8 cellular contexts compared by ENCODE assay signal in genomic region chr3:133040696-133041523, GRCh38. TPM values are rescaled to one million over a fixed set of nuclear protein-coding genes. Genes with fewer than 3 reads are reported as not detected.
DNase-seq lines count a peak whose midpoint lies in the region; ATAC-seq and TF ChIP-seq lines count a peak whose summit lies in the region.

No MANE protein-coding gene starts in this region.

- H3K27ac ChIP-seq in heart left ventricle, result no peak overlapping the region

- H3K4me3 ChIP-seq in adipocyte (ENCODE audit: low read length), result no peak overlapping the region
- no peak overlapping the region for H3K4me3 ChIP-seq in heart left ventricle

- peaks cover 49% of the 10 kb centered on the region for H3K27me3 ChIP-seq in adipocyte (replicated peaks; ENCODE audit: control insufficient read depth, insufficient read depth, low read length)
- H3K27me3 ChIP-seq in heart left ventricle, result peaks cover 9 to 38% (median 24%) of the 10 kb centered on the region in 9 donors

- TF ChIP-seq POLR2A in heart left ventricle (IDR thresholded peaks at IDR 0.05), result no peak

- WGBS in heart left ventricle, 4 donors, result 8 to 13% (median 10%) methylated on average over 6 of the region's 6 CpGs

- POLR2A ChIA-PET in HEK293T (lab: Yijun Ruan, JAX), result no interaction called here

- H3K36me3 ChIP-seq in adipocyte (ENCODE audit: control insufficient read depth, insufficient read depth, low read length, severe bottlenecking) (no peaks in the 10 kb centered on the region), heart left ventricle (no peaks in the 10 kb centered on the region)

- CTCF ChIA-PET in HEK293T (lab: Yijun Ruan, JAX), result interaction anchor here (0.6 to 2.4 kb wide), 20 partner anchors 9 to 1322 kb away, joined by 3 to 10 read pairs (median 4); partner anchors contain the start of gene BFSP2

- ATAC-seq in heart left ventricle, result peak; percentile 80 to 91 (median 88)
- no peak for ATAC-seq in HG03378 (IDR thresholded peaks at IDR 0.05; ENCODE audit: unreplicated experiment)
- ATAC-seq in GM18873 (IDR thresholded peaks at IDR 0.05; ENCODE audit: low FRiP score, unreplicated experiment), result no peak

- no peak overlapping the region for H3K9ac ChIP-seq in adipocyte (ENCODE audit: low read length)

- intact Hi-C loops in heart left ventricle (cut with DNase I), result loop anchor here (1.0 to 10.0 kb wide), 11 partner anchors 306 to 382 kb away; partner anchors contain the start of gene NPHP3 (in 1 of the 10)

- H3K9me3 ChIP-seq in adipocyte (ENCODE audit: control insufficient read depth, low read length) (peaks cover 6% of the 10 kb centered on the region), heart left ventricle (no peaks in the 10 kb centered on the region)

- H3K4me1 ChIP-seq in adipocyte (ENCODE audit: control insufficient read depth, insufficient read depth, low read length), result peaks cover 3% of the 10 kb centered on the region
- peaks cover 0 to 19% (median 5%) of the 10 kb centered on the region in 12 donors for H3K4me1 ChIP-seq in heart left ventricle

- peak; percentile 53 to 80 (median 73) for TF ChIP-seq CTCF in heart left ventricle (IDR thresholded peaks at IDR 0.05)

- DNase-seq in ELR (ENCODE audit: low read depth) (peak; percentile 77), HEK293T (ENCODE audit: extremely low spot score) (peak; percentile 75), NCI-H2196 (lab: John Stamatoyannopoulos, UW; ENCODE audit: unreplicated experiment) (peak; percentile 93), adipocyte (ENCODE audit: low read depth) (peak; percentile 86), heart left ventricle (peak; percentile 68 to 80 (median 72)), putamen (ENCODE audit: low spot score) (peak; percentile 79)

TF ChIP-seq in HEK293T, 16 proteins besides CTCF, POLR2A, EP300 and RAD21:
- no peak for TF ChIP-seq NFRKB (IDR thresholded peaks at IDR 0.05)
- no peak for TF ChIP-seq BHLHE40 (IDR thresholded peaks at IDR 0.05; ENCODE audit: borderline replicate concordance)
- no peak for TF ChIP-seq FOXM1 (IDR thresholded peaks at IDR 0.05; ENCODE audit: borderline replicate concordance)
- TF ChIP-seq SP1 (IDR thresholded peaks at IDR 0.05), result no peak
- no peak for TF ChIP-seq ZNF384 (IDR thresholded peaks at IDR 0.05)
- TF ChIP-seq CTBP1 (IDR thresholded peaks at IDR 0.05; ENCODE audit: borderline replicate concordance), result no peak
- TF ChIP-seq FOXK2 (IDR thresholded peaks at IDR 0.05), result no peak
- TF ChIP-seq ELF4 (IDR thresholded peaks at IDR 0.05), result no peak
- no peak for TF ChIP-seq PKNOX1 (IDR thresholded peaks at IDR 0.05)
- no peak for TF ChIP-seq LEF1 (IDR thresholded peaks at IDR 0.05; ENCODE audit: borderline replicate concordance)
- no peak for TF ChIP-seq HDGF (IDR thresholded peaks at IDR 0.05; ENCODE audit: borderline replicate concordance)
- no peak for TF ChIP-seq FOXA1 (IDR thresholded peaks at IDR 0.05)
- no peak for TF ChIP-seq ARNT (IDR thresholded peaks at IDR 0.05)

RNA-seq across cellular contexts. Expression of gene TMEM108, which starts 2.7 kb away (rescaled TPM):
- total RNA-seq in heart left ventricle, result 1 to 10 TPM in 4 of 9 donors, under 1 TPM in 5; 0.14 to 2.8 (median 0.73) TPM
- under 1 TPM; 0.49 to 0.57 TPM for polyA plus RNA-seq in heart left ventricle

Comparison
In these comparisons a context has a peak if more than half of its experiments do, and no peak if none do; other contexts are left out.
1. ATAC-seq: peak in heart left ventricle (4 of 4); none in HG03378 (single experiment) and GM18873 (single experiment).
2. Peak in every context shown above with its lines, with median percentiles within 50 percentile points of each other: DNase-seq.